ENCODE assay signal across 18 cellular contexts in the genomic region with DNA sequence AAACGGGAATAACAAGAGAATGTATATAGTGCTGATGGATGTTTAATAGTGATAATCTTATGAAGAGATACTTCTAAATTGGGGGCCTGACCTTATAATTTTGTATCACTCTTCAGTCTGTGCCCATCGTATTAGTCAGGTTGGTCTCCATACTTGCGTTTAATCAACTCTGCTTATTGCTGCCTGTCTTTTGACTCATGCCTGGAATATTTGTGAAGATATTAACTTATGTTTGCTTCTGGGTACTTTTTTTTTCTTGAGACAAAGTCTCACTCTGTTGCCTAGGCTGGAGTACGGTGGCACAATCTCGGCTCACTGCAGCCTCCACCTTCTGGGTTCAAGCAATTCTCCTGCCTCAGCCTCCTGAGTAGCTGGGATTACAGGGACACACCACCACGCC. TPM values are rescaled to one million over a fixed set of nuclear protein-coding genes. Genes with fewer than 3 reads are reported as not detected.
DNase-seq lines count a peak whose midpoint lies in the region; ATAC-seq and TF ChIP-seq lines count a peak whose summit lies in the region.
"Had no signal": no experiment of that assay in that cellular context is flagged by ENCODE, and none has a peak within 500 bp of the region (broad histone marks: within the 10 kb centered on the region; RNA-seq: fewer than 3 reads in every experiment).

No MANE protein-coding gene starts in this region.

- DNase-seq in M059J (ENCODE audit: low read depth) (peak; percentile 4), amniotic epithelial cell (ENCODE audit: low read depth) (peak; percentile 57), iris pigment epithelial cell (ENCODE audit: low read depth) (peak; percentile 38), NAMALWA (ENCODE audit: low spot score) (no peak), omental fat pad (ENCODE audit: low spot score) (no peak)
- DNase-seq in activated T-cell treated with anti-CD3 and anti-CD28 coated beads, Interleukin-2, amount 50 U/mL, for 1 hour, result no peak
- DNase-seq: 8988T; ACHN; BE2C; C1 segment of cervical spinal cord; Caco-2; Calu3; CD4-positive, CD25-positive, alpha-beta regulatory T cell; CD8-positive, alpha-beta T cell; DMS79 treated with DMSO at 0.1 percent for 48 hours; EL; GDM1 had no signal

- no peak for ATAC-seq in omental fat pad (ENCODE audit: low FRiP score)
- ATAC-seq: CD8-positive, alpha-beta T cell; GM12878 had no signal

- no peak for TF ChIP-seq CTCF in omental fat pad (IDR thresholded peaks at IDR 0.05)

RNA-seq across cellular contexts. Expression of gene TMEM135, which starts 24.0 kb away (rescaled TPM):
- total RNA-seq in M059J (2014; rRNA removed; shearing (Covaris generic)), result 12.8 and 20.0 TPM in 2 replicates
- total RNA-seq in omental fat pad, result 10 to 100 TPM; 19.8 to 52.6 (median 38.9) TPM

Comparison
In these comparisons a context has a peak if more than half of its experiments do, and no peak if none do; other contexts are left out.
1. DNase-seq: peak in M059J (single experiment), amniotic epithelial cell (single experiment) and iris pigment epithelial cell (single experiment); none in activated T-cell treated with anti-CD3 and anti-CD28 coated beads, Interleukin-2, amount 50 U/mL, for 1 hour (single experiment), NAMALWA (single experiment) and omental fat pad (single experiment).